In the genomic region with DNA sequence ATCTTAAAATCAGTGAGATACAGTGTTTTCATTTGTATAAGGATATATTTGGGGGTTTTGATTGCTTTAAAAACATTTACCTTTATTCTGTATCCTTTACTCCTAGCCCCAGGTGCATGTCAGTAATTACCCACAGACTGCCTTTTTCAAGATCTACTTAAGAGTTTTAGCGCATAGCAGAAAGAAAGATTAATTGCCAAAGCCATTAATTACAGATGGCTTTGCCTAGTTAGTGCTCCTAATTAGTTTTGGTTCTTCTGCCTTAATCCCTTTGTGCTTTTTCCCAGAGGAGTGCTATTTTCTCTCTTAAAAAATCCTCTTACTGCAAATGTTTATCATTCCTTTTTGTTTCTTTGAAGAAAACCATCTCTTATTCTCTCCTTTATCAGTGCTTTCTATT, we compare ENCODE assay signal across 16 cellular contexts.
DNase-seq lines count a peak whose midpoint lies in the region; ATAC-seq, FAIRE-seq and TF ChIP-seq lines count a peak whose summit lies in the region.
"Had no signal": no experiment of that assay in that cellular context is flagged by ENCODE, and none has a peak within 500 bp of the region (broad histone marks: within the 10 kb centered on the region; RNA-seq: fewer than 3 reads in every experiment).

No MANE protein-coding gene starts in this region.

- DNase-seq in NCI-H2171 treated with DMSO at 0.1 percent for 48 hours (lab: John Stamatoyannopoulos, UW) (peak; percentile 1), NCI-H2171 (lab: John Stamatoyannopoulos, UW) (no peak), NCI-H524 treated with DMSO at 0.1 percent for 48 hours (lab: John Stamatoyannopoulos, UW) (peak; percentile 27), astrocyte (ENCODE audit: low read depth) (no peak), NOMO-1 (lab: John Stamatoyannopoulos, UW; ENCODE audit: unreplicated experiment in 2 of 2) (no peak), breast epithelium (ENCODE audit: low spot score in 2 of 2) (no peak)
- DNase-seq in activated CD8-positive, alpha-beta memory T cell treated with anti-CD3 and anti-CD28 coated beads, Interleukin-2, amount 50 U/mL, for 4 hours = no peak
- DNase-seq: ACHN; CD4-positive, CD25-positive, alpha-beta regulatory T cell; DND-41; GDM1; H7 had no signal

- no peaks in the 10 kb centered on the region for H3K79me2 ChIP-seq in astrocyte (ENCODE audit: insufficient read depth, low read length)

- H3K4me3 Mint-ChIP-seq in astrocyte (ENCODE audit: unreplicated experiment) = no peak overlapping the region
- H3K4me3 Mint-ChIP-seq: CD4-positive, CD25-positive, alpha-beta regulatory T cell; GM23338 had no signal

- H3K9ac ChIP-seq in astrocyte (ENCODE audit: low read length) = no peak overlapping the region
- H3K9ac ChIP-seq: BLaER1 treated with 17β-estradiol and CSF1 and Interleukin-3, amounts not matched to agents 10 nM and 100 nM had no signal

- H3K9me3 ChIP-seq in astrocyte (ENCODE audit: insufficient read depth, low read depth, low read length) (no peaks in the 10 kb centered on the region), breast epithelium (no peaks in the 10 kb centered on the region)
- H3K9me3 ChIP-seq: BLaER1 treated with 17β-estradiol and CSF1 and Interleukin-3, amounts not matched to agents 10 nM and 100 nM had no signal

- H4K20me1 ChIP-seq in astrocyte (ENCODE audit: insufficient read depth, low read length) = no peaks in the 10 kb centered on the region
- H4K20me1 ChIP-seq: BLaER1 treated with 17β-estradiol and CSF1 and Interleukin-3, amounts not matched to agents 10 nM and 100 nM had no signal

- peaks cover 6% of the 10 kb centered on the region for H3K36me3 Mint-ChIP-seq in astrocyte (ENCODE audit: low read depth, unreplicated experiment)

- H3K4me1 ChIP-seq in astrocyte (ENCODE audit: insufficient read depth, low read length) (no peaks in the 10 kb centered on the region), breast epithelium (no peaks in the 10 kb centered on the region)
- H3K4me1 ChIP-seq: BLaER1 treated with 17β-estradiol and CSF1 and Interleukin-3, amounts not matched to agents 10 nM and 100 nM had no signal

- peaks cover 17% of the 10 kb centered on the region for H3K36me3 ChIP-seq in astrocyte (ENCODE audit: insufficient read depth, low read length)
- peaks cover 7% of the 10 kb centered on the region for H3K36me3 ChIP-seq in breast epithelium

- ATAC-seq in HG02973 (IDR thresholded peaks at IDR 0.05; ENCODE audit: unreplicated experiment) = no peak
- ATAC-seq: GM23338 had no signal

- peaks cover 5% of the 10 kb centered on the region for H3K4me1 Mint-ChIP-seq in astrocyte (ENCODE audit: low read depth, unreplicated experiment)
- H3K4me1 Mint-ChIP-seq: GM23338 had no signal

- no peak overlapping the region for H2AFZ ChIP-seq in astrocyte (ENCODE audit: low read depth, low read length)
- H2AFZ ChIP-seq: GM23338 had no signal

- TF ChIP-seq CTCF in astrocyte (IDR thresholded peaks at IDR 0.05; ENCODE audit: insufficient read depth, low read depth, low read length) = no peak
- no peak for TF ChIP-seq CTCF in breast epithelium (IDR thresholded peaks at IDR 0.05)

- TF ChIP-seq POLR2A in breast epithelium (IDR thresholded peaks at IDR 0.05) = no peak

- no peaks in the 10 kb centered on the region for H3K27me3 Mint-ChIP-seq in astrocyte (ENCODE audit: low read depth, unreplicated experiment)
- H3K27me3 Mint-ChIP-seq: CD4-positive, CD25-positive, alpha-beta regulatory T cell had no signal

- no peaks in the 10 kb centered on the region for H3K27me3 ChIP-seq in astrocyte (ENCODE audit: insufficient read depth, low read length)
- H3K27me3 ChIP-seq in breast epithelium = no peaks in the 10 kb centered on the region
- H3K27me3 ChIP-seq: BLaER1 treated with 17β-estradiol and CSF1 and Interleukin-3, amounts not matched to agents 10 nM and 100 nM had no signal

- intact Hi-C loops in breast epithelium (cut with DNase I; ENCODE audit: low total_unique reads) = no loop called here

- no peak overlapping the region for H3K27ac Mint-ChIP-seq in astrocyte (ENCODE audit: unreplicated experiment)
- H3K27ac Mint-ChIP-seq: GM23338 had no signal

- H3K4me3 ChIP-seq in astrocyte (ENCODE audit: insufficient read depth, low read depth, low read length) = no peak overlapping the region
- no peak overlapping the region for H3K4me3 ChIP-seq in breast epithelium
- H3K4me3 ChIP-seq: BLaER1 treated with 17β-estradiol and CSF1 and Interleukin-3, amounts not matched to agents 10 nM and 100 nM; GM23338 had no signal

- no peaks in the 10 kb centered on the region for H3K9me3 Mint-ChIP-seq in astrocyte (ENCODE audit: unreplicated experiment)
- H3K9me3 Mint-ChIP-seq: GM23338 had no signal

- H3K27ac ChIP-seq in astrocyte (ENCODE audit: low read depth, low read length) = no peak overlapping the region
- no peak overlapping the region for H3K27ac ChIP-seq in breast epithelium
- H3K27ac ChIP-seq: BLaER1 treated with 17β-estradiol and CSF1 and Interleukin-3, amounts not matched to agents 10 nM and 100 nM had no signal

- peak; percentile 26 for FAIRE-seq in astrocyte (lab: Jason Lieb, UNC)
- FAIRE-seq: GM12892 had no signal

- no peak overlapping the region for H3K4me2 ChIP-seq in astrocyte (ENCODE audit: low read length)
- H3K4me2 ChIP-seq: BLaER1 treated with 17β-estradiol and CSF1 and Interleukin-3, amounts not matched to agents 10 nM and 100 nM; GM23338 had no signal

Comparison
In these comparisons a context has a peak if more than half of its experiments do, and no peak if none do; other contexts are left out.
1. DNase-seq: peak in NCI-H2171 treated with DMSO at 0.1 percent for 48 hours (single experiment) and NCI-H524 treated with DMSO at 0.1 percent for 48 hours (single experiment); none in NCI-H2171 (single experiment), astrocyte (single experiment), NOMO-1 (0 of 2), activated CD8-positive, alpha-beta memory T cell treated with anti-CD3 and anti-CD28 coated beads, Interleukin-2, amount 50 U/mL, for 4 hours (single experiment) and breast epithelium (0 of 2).